In the genomic region with DNA sequence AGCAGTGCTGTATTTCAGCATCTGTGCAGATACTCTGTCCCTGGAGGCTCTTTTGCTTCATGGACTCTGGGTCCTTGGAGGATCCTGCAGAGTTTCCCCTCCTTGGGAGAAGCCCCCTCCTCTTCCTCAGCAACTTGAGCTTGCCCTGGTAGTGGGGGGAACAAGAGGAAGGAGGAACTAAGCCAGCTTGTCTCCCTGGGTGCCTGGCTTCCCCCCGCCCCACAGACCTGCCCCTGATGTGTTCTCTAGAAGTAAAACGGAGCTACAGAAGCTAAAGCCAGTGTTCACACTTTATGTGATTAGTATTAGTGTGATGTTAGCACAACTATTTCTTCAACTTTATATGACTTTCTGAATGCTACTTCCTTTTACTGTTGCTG, we compare ENCODE assay signal across 14 cellular contexts. TPM values are rescaled to one million over a fixed set of nuclear protein-coding genes. Genes with fewer than 3 reads are reported as not detected.
A peak's percentile ranks its signal among the peaks of the same experiment; 100 is the strongest.
DNase-seq lines count a peak whose midpoint lies in the region; ATAC-seq and TF ChIP-seq lines count a peak whose summit lies in the region.
"Had no signal": no experiment of that assay in that cellular context is flagged by ENCODE, and none has a peak within 500 bp of the region (broad histone marks: within the 10 kb centered on the region; RNA-seq: fewer than 3 reads in every experiment).

No MANE protein-coding gene starts in this region.

- H3K9me3 Mint-ChIP-seq in T-helper 1 cell treated with Interleukin-12 subunit alpha and Interleukin-12 subunit beta and Interleukin-4 antibody, amounts not matched to agents 30 μg/mL and 1 μg/mL, for 36 hours: no peaks in the 10 kb centered on the region
- H3K9me3 Mint-ChIP-seq in CD14-positive monocyte: peaks cover 0 to 2% (median 0%) of the 10 kb centered on the region in 7 donors
- H3K9me3 Mint-ChIP-seq in activated naive CD8-positive, alpha-beta T cell treated with anti-CD3 and anti-CD28 coated beads, Interleukin-2, amount 10 ng/mL, durations not matched to agents 7 days and 5 days: no peaks in the 10 kb centered on the region
- peaks cover 0 to 9% (median 3%) of the 10 kb centered on the region in 9 donors for H3K9me3 Mint-ChIP-seq in naive thymus-derived CD8-positive, alpha-beta T cell

- peaks cover 48% of the 10 kb centered on the region for H3K27me3 Mint-ChIP-seq in T-helper 1 cell treated with Interleukin-12 subunit alpha and Interleukin-12 subunit beta and Interleukin-4 antibody, amounts not matched to agents 30 μg/mL and 1 μg/mL, for 36 hours (ENCODE audit: low read depth)
- peaks cover 6 to 31% (median 29%) of the 10 kb centered on the region in 3 donors for H3K27me3 Mint-ChIP-seq in CD14-positive monocyte (ENCODE audit: low read depth in 3 of 3)
- peaks cover 55% of the 10 kb centered on the region for H3K27me3 Mint-ChIP-seq in activated naive CD8-positive, alpha-beta T cell treated with anti-CD3 and anti-CD28 coated beads, Interleukin-2, amount 10 ng/mL, durations not matched to agents 7 days and 5 days
- H3K27me3 Mint-ChIP-seq in naive thymus-derived CD8-positive, alpha-beta T cell: peaks cover 0 to 38% (median 2%) of the 10 kb centered on the region in 5 donors

- H3K4me3 Mint-ChIP-seq in T-helper 1 cell treated with Interleukin-12 subunit alpha and Interleukin-12 subunit beta and Interleukin-4 antibody, amounts not matched to agents 30 μg/mL and 1 μg/mL, for 36 hours: no peak overlapping the region
- H3K4me3 Mint-ChIP-seq in CD14-positive monocyte: no peak overlapping the region
- peak overlapping the region; percentile 45 for H3K4me3 Mint-ChIP-seq in activated naive CD8-positive, alpha-beta T cell treated with anti-CD3 and anti-CD28 coated beads, Interleukin-2, amount 10 ng/mL, durations not matched to agents 7 days and 5 days
- H3K4me3 Mint-ChIP-seq in naive thymus-derived CD8-positive, alpha-beta T cell: peak overlapping the region; percentile 79 to 97 (median 88)

- ATAC-seq in activated naive CD8-positive, alpha-beta T cell treated with anti-CD3 and anti-CD28 coated beads, Interleukin-2, amount 10 ng/mL, durations not matched to agents 7 days and 5 days (ENCODE audit: low read depth): no peak
- ATAC-seq in naive thymus-derived CD8-positive, alpha-beta T cell: no peak
- ATAC-seq in GM19395 (IDR thresholded peaks at IDR 0.05; ENCODE audit: unreplicated experiment): no peak
- ATAC-seq: K562 had no signal

- intact Hi-C loops in CD14-positive monocyte (cut with micrococcal nuclease): loop anchor here in 1 of 2 donors (10.0 kb wide), 1 partner anchor 109 kb away; no protein-coding TSS in a partner anchor

- DNase-seq in T-helper 1 cell (no peak), CD14-positive monocyte (ENCODE audit: low spot score) (peak; percentile 44), amygdala (lab: John Stamatoyannopoulos, UW) (no peak), AML-193 (lab: John Stamatoyannopoulos, UW) (no peak)
- DNase-seq in activated naive CD8-positive, alpha-beta T cell treated with anti-CD3 and anti-CD28 coated beads, Interleukin-2, amount 10 ng/mL, durations not matched to agents 7 days and 5 days: no peak
- DNase-seq in naive thymus-derived CD8-positive, alpha-beta T cell: no peak
- DNase-seq: brain microvascular endothelial cell; EL; NCI-H69; stimulated activated CD4-positive, alpha-beta T cell treated with anti-CD3 and anti-CD28 coated beads, Interleukin-2, amount 100 ng/mL, for 48 hours; stimulated activated CD8-positive, alpha-beta memory T cell treated with anti-CD3 and anti-CD28 coated beads, Interleukin-4, amount 100 ng/mL, for 48 hours had no signal

- H3K4me1 Mint-ChIP-seq in T-helper 1 cell treated with Interleukin-12 subunit alpha and Interleukin-12 subunit beta and Interleukin-4 antibody, amounts not matched to agents 30 μg/mL and 1 μg/mL, for 36 hours (ENCODE audit: low read depth): peaks cover 27% of the 10 kb centered on the region
- peaks cover 48% of the 10 kb centered on the region for H3K4me1 Mint-ChIP-seq in CD14-positive monocyte
- peaks cover 37% of the 10 kb centered on the region for H3K4me1 Mint-ChIP-seq in activated naive CD8-positive, alpha-beta T cell treated with anti-CD3 and anti-CD28 coated beads, Interleukin-2, amount 10 ng/mL, durations not matched to agents 7 days and 5 days
- H3K4me1 Mint-ChIP-seq in naive thymus-derived CD8-positive, alpha-beta T cell: peaks cover 36 to 75% (median 67%) of the 10 kb centered on the region in 4 donors

- no peak for TF ChIP-seq CTCF in CD14-positive monocyte (IDR thresholded peaks at IDR 0.05)

- no peaks in the 10 kb centered on the region for H3K36me3 Mint-ChIP-seq in T-helper 1 cell treated with Interleukin-12 subunit alpha and Interleukin-12 subunit beta and Interleukin-4 antibody, amounts not matched to agents 30 μg/mL and 1 μg/mL, for 36 hours (ENCODE audit: low read depth)
- peaks cover 0 to 5% of the 10 kb centered on the region in 2 donors for H3K36me3 Mint-ChIP-seq in CD14-positive monocyte
- H3K36me3 Mint-ChIP-seq in activated naive CD8-positive, alpha-beta T cell treated with anti-CD3 and anti-CD28 coated beads, Interleukin-2, amount 10 ng/mL, durations not matched to agents 7 days and 5 days: no peaks in the 10 kb centered on the region
- peaks cover 0 to 6% (median 0%) of the 10 kb centered on the region in 3 donors for H3K36me3 Mint-ChIP-seq in naive thymus-derived CD8-positive, alpha-beta T cell

- H3K27ac Mint-ChIP-seq in T-helper 1 cell treated with Interleukin-12 subunit alpha and Interleukin-12 subunit beta and Interleukin-4 antibody, amounts not matched to agents 30 μg/mL and 1 μg/mL, for 36 hours: peak overlapping the region; percentile 85
- H3K27ac Mint-ChIP-seq in CD14-positive monocyte: peak overlapping the region in 2 of 7 donors; percentile 53 to 76
- H3K27ac Mint-ChIP-seq in activated naive CD8-positive, alpha-beta T cell treated with anti-CD3 and anti-CD28 coated beads, Interleukin-2, amount 10 ng/mL, durations not matched to agents 7 days and 5 days: no peak overlapping the region
- H3K27ac Mint-ChIP-seq in naive thymus-derived CD8-positive, alpha-beta T cell: peak overlapping the region in 8 of 10 donors; percentile 36 to 98 (median 94)

- POLR2A ChIA-PET in activated naive CD8-positive, alpha-beta T cell treated with anti-CD3 and anti-CD28 coated beads, Interleukin-2, amount 10 ng/mL, durations not matched to agents 7 days and 5 days (lab: Charles Lee): no interaction called here
- POLR2A ChIA-PET in naive thymus-derived CD8-positive, alpha-beta T cell (lab: Charles Lee): interaction anchor here (0.9 kb wide), 1 partner anchor 11 kb away, joined by 5 read pairs; the partner anchor contains the start of gene RGS12

RNA-seq across cellular contexts. Expression of gene RGS12, which starts 10.6 kb away (rescaled TPM):
- polyA plus RNA-seq in CD14-positive monocyte: 1 to 10 TPM in 1 of 2 donors, under 1 TPM in 1; 0.75 to 2.7 TPM
- 1 to 10 TPM; 5.0 to 5.3 TPM for total RNA-seq in activated naive CD8-positive, alpha-beta T cell treated with anti-CD3 and anti-CD28 coated beads, Interleukin-2, amount 10 ng/mL, durations not matched to agents 7 days and 5 days
- total RNA-seq in naive thymus-derived CD8-positive, alpha-beta T cell: 1 to 10 TPM; 1.2 to 1.6 TPM
- polyA plus RNA-seq in naive thymus-derived CD8-positive, alpha-beta T cell: 1 to 10 TPM; 2.0 to 2.6 (median 2.1) TPM

RNA-seq across cellular contexts. Expression of gene MSANTD1, which starts 54.5 kb away (rescaled TPM):
- not detected for polyA plus RNA-seq in CD14-positive monocyte
- total RNA-seq in activated naive CD8-positive, alpha-beta T cell treated with anti-CD3 and anti-CD28 coated beads, Interleukin-2, amount 10 ng/mL, durations not matched to agents 7 days and 5 days: 1 to 10 TPM; 1.3 to 1.4 TPM
- total RNA-seq in naive thymus-derived CD8-positive, alpha-beta T cell: 1 to 10 TPM; 1.8 to 2.1 TPM
- under 1 TPM in 1 of 3 donors, not detected in 2; 0.18 TPM for polyA plus RNA-seq in naive thymus-derived CD8-positive, alpha-beta T cell
- polyA plus RNA-seq: K562 had no signal

Comparison
In these comparisons a context has a peak if more than half of its experiments do, and no peak if none do; other contexts are left out.
1. H3K4me3 Mint-ChIP-seq: peak in activated naive CD8-positive, alpha-beta T cell treated with anti-CD3 and anti-CD28 coated beads, Interleukin-2, amount 10 ng/mL, durations not matched to agents 7 days and 5 days (single experiment) and naive thymus-derived CD8-positive, alpha-beta T cell (10 of 10); none in T-helper 1 cell treated with Interleukin-12 subunit alpha and Interleukin-12 subunit beta and Interleukin-4 antibody, amounts not matched to agents 30 μg/mL and 1 μg/mL, for 36 hours (single experiment) and CD14-positive monocyte (0 of 2).